In the genomic region with DNA sequence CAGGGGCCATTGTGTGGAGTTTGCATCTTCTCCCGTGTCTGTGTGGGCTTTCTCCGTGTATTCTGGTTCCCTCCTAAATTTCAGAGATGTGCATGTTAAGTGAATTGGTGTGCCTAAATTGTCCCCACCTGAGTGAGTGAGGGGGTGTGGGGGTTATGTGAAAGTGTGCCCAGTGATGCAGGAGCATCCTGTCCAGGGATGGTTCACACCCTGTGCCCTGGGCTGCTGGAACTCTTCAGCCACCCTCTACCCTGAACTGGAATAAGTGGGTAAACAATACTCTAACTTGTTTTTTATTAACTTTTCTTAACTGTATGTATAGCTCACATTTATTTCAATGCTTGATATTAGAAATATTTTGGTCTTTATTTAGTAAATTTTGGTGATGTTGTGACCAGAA, we compare ENCODE assay signal across 15 cellular contexts. TPM values are rescaled to one million over a fixed set of nuclear protein-coding genes. Genes with fewer than 3 reads are reported as not detected.
DNase-seq lines count a peak whose midpoint lies in the region; ATAC-seq and TF ChIP-seq lines count a peak whose summit lies in the region.
"Had no signal": no experiment of that assay in that cellular context is flagged by ENCODE, and none has a peak within 500 bp of the region (broad histone marks: within the 10 kb centered on the region; RNA-seq: fewer than 3 reads in every experiment).

No MANE protein-coding gene starts in this region.

- H3K36me3 ChIP-seq in mammary epithelial cell (ENCODE audit: insufficient read depth, low read length) (no peaks in the 10 kb centered on the region), colonic mucosa (no peaks in the 10 kb centered on the region)
- H3K36me3 ChIP-seq: left lung had no signal

- TF ChIP-seq CTCF in mammary epithelial cell (conservative IDR thresholded peaks at IDR 0.05 in 1 of 2, IDR thresholded peaks at IDR 0.05 in 1 of 2; ENCODE audit: extremely low read depth in 1 of 2, insufficient read depth in 1 of 2, low read depth in 1 of 2, low read length in 2 of 2): no peak
- TF ChIP-seq CTCF in colonic mucosa (IDR thresholded peaks at IDR 0.05): no peak
- no peak for TF ChIP-seq CTCF in glutamatergic neuron (IDR thresholded peaks at IDR 0.05; ENCODE audit: partially characterized antibody, unreplicated experiment)

- H3K9ac ChIP-seq in mammary epithelial cell (ENCODE audit: insufficient read depth, low read length) (no peak overlapping the region), colonic mucosa (ENCODE audit: low read depth in 2 of 2, low read length in 2 of 2) (no peak overlapping the region)

- peaks cover 65% of the 10 kb centered on the region for H3K79me2 ChIP-seq in mammary epithelial cell (ENCODE audit: insufficient read depth, low read length)

- peaks cover 3% of the 10 kb centered on the region for H3K9me3 Mint-ChIP-seq in glutamatergic neuron (ENCODE audit: unreplicated experiment)
- H3K9me3 Mint-ChIP-seq: activated T-cell treated with anti-CD3 and anti-CD28 coated beads, Interleukin-2, amount 50 U/mL, for 4 hours; CD4-positive, CD25-positive, alpha-beta regulatory T cell had no signal

- H3K4me1 Mint-ChIP-seq in glutamatergic neuron (ENCODE audit: low read depth, unreplicated experiment): peaks cover 5% of the 10 kb centered on the region

- no peak overlapping the region for H2AFZ ChIP-seq in mammary epithelial cell (ENCODE audit: low read depth, low read length)

- H3K27ac Mint-ChIP-seq in glutamatergic neuron (ENCODE audit: unreplicated experiment): no peak overlapping the region
- H3K27ac Mint-ChIP-seq: CD4-positive, CD25-positive, alpha-beta regulatory T cell had no signal

- WGBS in mammary epithelial cell (ENCODE audit: low coverage, missing lambda C conversion rate): 100% methylated on average over 2 of the region's 2 CpGs

- no TSS peak for BruUV-seq in mammary epithelial cell (replicated peaks; lab: Mats Ljungman, UMichigan)

- peak overlapping the region; percentile 51 for H3K27ac ChIP-seq in mammary epithelial cell (ENCODE audit: insufficient read depth, low read depth, low read length)
- no peak overlapping the region for H3K27ac ChIP-seq in colonic mucosa
- H3K27ac ChIP-seq: foreskin keratinocyte, left lung had no signal

- DNase-seq in mammary epithelial cell (no peak), GOT3 (lab: John Stamatoyannopoulos, UW) (no peak), NCI-H345 treated with DMSO at 0.1 percent for 48 hours (lab: John Stamatoyannopoulos, UW; ENCODE audit: unreplicated experiment) (no peak), colonic mucosa (no peak), glutamatergic neuron (no peak)
- DNase-seq: activated T-cell treated with anti-CD3 and anti-CD28 coated beads, Interleukin-2, amount 50 U/mL, for 4 hours; left lung; NCI-H1092; NCI-H748 treated with DMSO at 0.1 percent for 48 hours; stimulated activated CD4-positive, alpha-beta T cell treated with anti-CD3 and anti-CD28 coated beads, Interleukin-4, amount 100 ng/mL, for 24 hours had no signal

- H3K4me2 ChIP-seq in mammary epithelial cell (ENCODE audit: insufficient read depth, low read depth, low read length): peak overlapping the region; percentile 63

- in situ Hi-C loops in mammary epithelial cell (cut with MboI; ENCODE audit: low sequenced_read_pairs in 2 of 2): no loop called here

- no peaks in the 10 kb centered on the region for H3K27me3 Mint-ChIP-seq in glutamatergic neuron (ENCODE audit: unreplicated experiment)
- H3K27me3 Mint-ChIP-seq: CD4-positive, CD25-positive, alpha-beta regulatory T cell had no signal

- H3K36me3 Mint-ChIP-seq in glutamatergic neuron (ENCODE audit: unreplicated experiment): no peaks in the 10 kb centered on the region

- dilution Hi-C loops in mammary epithelial cell (cut with HindIII; ENCODE audit: low sequenced_read_pairs): no loop called here

- H3K4me3 ChIP-seq in mammary epithelial cell (replicated peaks in 1 of 3; ENCODE audit: insufficient read depth in 1 of 3, low read depth in 2 of 3, low read length in 3 of 3) (no peak overlapping the region), colonic mucosa (no peak overlapping the region)
- H3K4me3 ChIP-seq: left lung had no signal

- H3K4me1 ChIP-seq in mammary epithelial cell (ENCODE audit: insufficient read depth, low read length) (peaks cover 31% of the 10 kb centered on the region), colonic mucosa (no peaks in the 10 kb centered on the region)
- H3K4me1 ChIP-seq: left lung had no signal

- CTCF ChIA-PET in mammary epithelial cell (lab: Charles Lee; ENCODE audit: low non-redundant PET): no interaction called here

- intact Hi-C loops in mammary epithelial cell (cut with micrococcal nuclease) (no loop called here), colonic mucosa (cut with DNase I) (no loop called here)

- no peak overlapping the region for H3K4me3 Mint-ChIP-seq in glutamatergic neuron (ENCODE audit: unreplicated experiment)
- H3K4me3 Mint-ChIP-seq: activated T-cell treated with anti-CD3 and anti-CD28 coated beads, Interleukin-2, amount 50 U/mL, for 4 hours; CD4-positive, CD25-positive, alpha-beta regulatory T cell had no signal

- H4K20me1 ChIP-seq in mammary epithelial cell (ENCODE audit: insufficient read depth, low read length): no peaks in the 10 kb centered on the region

- no peaks in the 10 kb centered on the region for H3K27me3 ChIP-seq in mammary epithelial cell (ENCODE audit: insufficient read depth, low read length)
- H3K27me3 ChIP-seq in colonic mucosa: no peaks in the 10 kb centered on the region
- H3K27me3 ChIP-seq: foreskin keratinocyte, left lung had no signal

- H3K9me3 ChIP-seq in mammary epithelial cell (replicated peaks; ENCODE audit: insufficient read depth, low read length) (no peaks in the 10 kb centered on the region), colonic mucosa (no peaks in the 10 kb centered on the region)
- H3K9me3 ChIP-seq: left lung had no signal

- ATAC-seq in GM18520 (IDR thresholded peaks at IDR 0.05; ENCODE audit: unreplicated experiment): peak; percentile 13
- ATAC-seq in GM21390 (IDR thresholded peaks at IDR 0.05; ENCODE audit: unreplicated experiment): peak; percentile 73
- ATAC-seq in HG03108 (IDR thresholded peaks at IDR 0.05; ENCODE audit: unreplicated experiment): peak; percentile 62
- ATAC-seq: left lung had no signal

RNA-seq across cellular contexts. Expression of a gene that starts 56.0 kb away (rescaled TPM):
- total RNA-seq in mammary epithelial cell: 10 to 100 TPM; 65.0 to 86.3 TPM
- 97.5 TPM for polyA plus RNA-seq in mammary epithelial cell
- 60.2 TPM for polyA minus RNA-seq in mammary epithelial cell
- 10 to 100 TPM; 43.1 to 52.5 TPM for total RNA-seq in colonic mucosa
- total RNA-seq in glutamatergic neuron (ENCODE audit: unreplicated experiment): 294 TPM

Comparison
In these comparisons a context has a peak if more than half of its experiments do, and no peak if none do; other contexts are left out.
1. ATAC-seq: peak in every context shown above with its lines; median percentile 73 in GM21390; 62 in HG03108; 13 in GM18520.